Comparison of ENCODE assay signal across 25 cellular contexts in genomic region chr4:94469221-94469784, GRCh38. TPM values are rescaled to one million over a fixed set of nuclear protein-coding genes. Genes with fewer than 3 reads are reported as not detected.
A peak's percentile ranks its signal among the peaks of the same experiment; 100 is the strongest.
DNase-seq lines count a peak whose midpoint lies in the region; ATAC-seq, FAIRE-seq and TF ChIP-seq lines count a peak whose summit lies in the region.
"Had no signal": no experiment of that assay in that cellular context is flagged by ENCODE, and none has a peak within 500 bp of the region (broad histone marks: within the 10 kb centered on the region; RNA-seq: fewer than 3 reads in every experiment).

No MANE protein-coding gene starts in this region.

- TF ChIP-seq POLR2A in H1 (IDR thresholded peaks at IDR 0.05; ENCODE audit: control extremely low read depth in 1 of 2, low read depth in 2 of 2, low read length in 2 of 2), result no peak

- no peak overlapping the region for H3K23ac ChIP-seq in H1 (ENCODE audit: insufficient read length)

- H3K36me3 ChIP-seq in H1 (ENCODE audit: control insufficient read depth in 2 of 4, insufficient read depth in 4 of 4, low read length in 3 of 4) (peaks cover 0 to 3% (median 0%) of the 10 kb centered on the region in 4 experiments; a peak in 1 of 8 replicates), thoracic aorta (no peaks in the 10 kb centered on the region), MM.1S (replicated peaks; ENCODE audit: insufficient read depth, low read length) (no peaks in the 10 kb centered on the region)
- H3K36me3 ChIP-seq: BE2C, gastroesophageal sphincter had no signal

- no peak for DNase-seq in H1 (ENCODE audit: low read depth in 1 of 2, low spot score in 2 of 2)
- DNase-seq in thoracic aorta (ENCODE audit: low spot score), result no peak
- DNase-seq in MM.1S, result no peak
- no peak for DNase-seq in cerebellum (ENCODE audit: low spot score)
- DNase-seq: activated CD4-positive, alpha-beta T cell treated with anti-CD3 and anti-CD28 coated beads, Interleukin-2, amount 10 ng/mL, durations not matched to agents 24 days and 14 days; activated CD8-positive, alpha-beta memory T cell treated with anti-CD3 and anti-CD28 coated beads, Interleukin-2, amount 50 U/mL, for 4 hours; activated naive CD4-positive, alpha-beta T cell; BE2C; dermis blood vessel endothelial cell; erythroblast; H9; NCI-H1105; NCI-H526 treated with DMSO at 0.1 percent for 48 hours; stimulated activated CD4-positive, alpha-beta T cell treated with anti-CD3 and anti-CD28 coated beads, Interleukin-4, amount 100 ng/mL, for 4 hours; stimulated activated CD8-positive, alpha-beta memory T cell treated with anti-CD3 and anti-CD28 coated beads, Interleukin-4, amount 100 ng/mL, for 48 hours; substantia nigra had no signal

- H2BK5ac ChIP-seq in H1 (ENCODE audit: low read depth, low read length), result no peak overlapping the region

- no peak overlapping the region for H4K91ac ChIP-seq in H1 (replicated peaks; ENCODE audit: insufficient read length, low read length)

- H3K27me3 ChIP-seq in H1 (replicated peaks in 1 of 4; ENCODE audit: control insufficient read depth in 3 of 4, extremely low read depth in 1 of 4, insufficient read depth in 3 of 4, low read length in 3 of 4), result no peaks in the 10 kb centered on the region
- no peaks in the 10 kb centered on the region for H3K27me3 ChIP-seq in thoracic aorta (replicated peaks; ENCODE audit: insufficient read depth)
- H3K27me3 ChIP-seq in MM.1S (replicated peaks; ENCODE audit: insufficient read depth, low read length), result no peaks in the 10 kb centered on the region
- H3K27me3 ChIP-seq: BE2C, gastroesophageal sphincter had no signal

- H3K79me2 ChIP-seq in H1 (ENCODE audit: control insufficient read depth in 1 of 2, insufficient read depth in 2 of 2, low read length in 2 of 2), result peaks cover 0 to 54% of the 10 kb centered on the region in 2 experiments; a peak in 3 of 4 replicates
- H3K79me2 ChIP-seq in MM.1S (ENCODE audit: low read length), result no peaks in the 10 kb centered on the region
- H3K79me2 ChIP-seq: parathyroid adenoma had no signal

- no peak overlapping the region for H2AFZ ChIP-seq in H1 (ENCODE audit: low read length)
- H2AFZ ChIP-seq in MM.1S (ENCODE audit: low read length), result no peak overlapping the region
- H2AFZ ChIP-seq: parathyroid adenoma had no signal

- no peaks in the 10 kb centered on the region for H4K20me1 ChIP-seq in H1 (replicated peaks in 1 of 2; ENCODE audit: control insufficient read depth in 1 of 2, insufficient read depth in 2 of 2, low read length in 2 of 2)
- no peaks in the 10 kb centered on the region for H4K20me1 ChIP-seq in MM.1S (ENCODE audit: insufficient read depth, low read length)

- H3K23me2 ChIP-seq in H1 (ENCODE audit: low read depth, low read length), result no peaks in the 10 kb centered on the region

- H4K5ac ChIP-seq in H1 (ENCODE audit: insufficient read length, low read depth, low read length), result no peak overlapping the region

- CTCF ChIA-PET in H1 (lab: Charles Lee; ENCODE audit: partially characterized antibody), result interaction anchor here (0.7 to 1.3 kb wide), 2 partner anchors 18 to 232 kb away, joined by 3 to 4 read pairs; partner anchors contain the start of gene PDLIM5

- no peak overlapping the region for H3K4ac ChIP-seq in H1 (replicated peaks; ENCODE audit: insufficient read length, low read depth, low read length)

- H3K79me1 ChIP-seq in H1 (ENCODE audit: low read depth, low read length), result peaks cover 6% of the 10 kb centered on the region; the same call in 1 of the 2 replicates

- no peak for TF ChIP-seq EP300 in H1 (IDR thresholded peaks at IDR 0.05; ENCODE audit: borderline replicate concordance in 1 of 2, low read depth in 2 of 2, low read length in 2 of 2)

- H2AK5ac ChIP-seq in H1 (ENCODE audit: low read depth, low read length), result no peak overlapping the region

- no peak for TF ChIP-seq RAD21 in H1 (IDR thresholded peaks at IDR 0.05 in 1 of 2, conservative IDR thresholded peaks at IDR 0.05 in 1 of 2; ENCODE audit: low read depth in 2 of 2, low read length in 2 of 2)

- H3K4me2 ChIP-seq in H1 (ENCODE audit: insufficient read depth in 1 of 2, low read depth in 2 of 2, low read length in 2 of 2), result no peak overlapping the region
- H3K4me2 ChIP-seq in MM.1S (ENCODE audit: low read depth, low read length), result no peak overlapping the region

- no peak overlapping the region for H3K14ac ChIP-seq in H1 (ENCODE audit: insufficient read length)

- no peak overlapping the region for H3K56ac ChIP-seq in H1 (replicated peaks; ENCODE audit: insufficient read length, low read depth, low read length)

- no peaks in the 10 kb centered on the region for H3F3A ChIP-seq in MM.1S (ENCODE audit: insufficient read depth, low read length)

- ATAC-seq in GM21447 (IDR thresholded peaks at IDR 0.05; ENCODE audit: unreplicated experiment), result peak; percentile 53
- peak; percentile 62 for ATAC-seq in HG03432 (IDR thresholded peaks at IDR 0.05; ENCODE audit: unreplicated experiment)
- no peak for ATAC-seq in thoracic aorta (ENCODE audit: insufficient number of reproducible peaks, low FRiP score, low read depth)
- no peak for ATAC-seq in GM21825 (IDR thresholded peaks at IDR 0.05; ENCODE audit: unreplicated experiment)
- ATAC-seq: gastroesophageal sphincter, SK-N-SH treated with all-trans-retinoic acid at 6 μM for 48 hours had no signal

- no peaks in the 10 kb centered on the region for H3K9me2 ChIP-seq in MM.1S (replicated peaks; ENCODE audit: insufficient read depth, low read length)

- H2BK20ac ChIP-seq in H1 (ENCODE audit: low read length), result no peak overlapping the region

- H4K8ac ChIP-seq in H1 (ENCODE audit: extremely low read depth, insufficient read depth, low read length), result no peak overlapping the region

- H3K4me3 ChIP-seq in H1 (ENCODE audit: extremely low read depth in 1 of 4, insufficient read depth in 2 of 4, low read depth in 3 of 4, low read length in 4 of 4), result no peak overlapping the region
- peak overlapping the region; percentile 5 for H3K4me3 ChIP-seq in thoracic aorta
- no peak overlapping the region for H3K4me3 ChIP-seq in MM.1S (ENCODE audit: low read length)
- H3K4me3 ChIP-seq: gastroesophageal sphincter, skin epidermis had no signal

- H2BK12ac ChIP-seq in H1 (ENCODE audit: low read depth, low read length), result no peak overlapping the region

- TF ChIP-seq CTCF in H1 (IDR thresholded peaks at IDR 0.05; ENCODE audit: control extremely low read depth in 1 of 3, insufficient read depth in 1 of 3, low read depth in 1 of 3, low read length in 3 of 3) (no peak), thoracic aorta (IDR thresholded peaks at IDR 0.05) (no peak), MM.1S (IDR thresholded peaks at IDR 0.05; ENCODE audit: low read length) (no peak)

- H3K9me3 ChIP-seq in H1 (ENCODE audit: insufficient read depth in 2 of 2, low read depth in 1 of 2, low read length in 1 of 2) (peaks cover 3 to 7% of the 10 kb centered on the region in 2 experiments; a peak in 2 of 4 replicates), thoracic aorta (no peaks in the 10 kb centered on the region), MM.1S (replicated peaks; ENCODE audit: insufficient read depth, low read length) (no peaks in the 10 kb centered on the region)
- H3K9me3 ChIP-seq: gastroesophageal sphincter had no signal

- no peak overlapping the region for H3K18ac ChIP-seq in H1 (ENCODE audit: extremely low read depth, low read length)

- H3K9ac ChIP-seq in H1 (replicated peaks in 1 of 4; ENCODE audit: extremely low read depth in 1 of 4, low read depth in 3 of 4, low read length in 3 of 4) (no peak overlapping the region), MM.1S (ENCODE audit: low read length) (no peak overlapping the region)
- H3K9ac ChIP-seq: parathyroid adenoma had no signal

- H3K27ac ChIP-seq in H1 (ENCODE audit: low read depth, low read length) (no peak overlapping the region), thoracic aorta (peak overlapping the region in 1 of 2 donors; percentile 50), MM.1S (ENCODE audit: low read length) (no peak overlapping the region)
- H3K27ac ChIP-seq: gastroesophageal sphincter, parathyroid adenoma had no signal

- 89% methylated on average over 1 of the region's 1 CpG; no CpG with 5 or more reads in 1 of the 2 experiments for WGBS in H1 (ENCODE audit: extremely low coverage in 1 of 2, insufficient coverage in 1 of 2, insufficient read length in 1 of 2, insufficient replicate concordance in 2 of 2, low coverage in 1 of 2, low lambda C conversion rate in 2 of 2, missing lambda C conversion rate in 1 of 2), 2 experiments

- H3K4me1 ChIP-seq in H1 (replicated peaks in 1 of 4; ENCODE audit: control insufficient read depth in 3 of 4, insufficient read depth in 4 of 4, low read length in 3 of 4) (no peaks in the 10 kb centered on the region), thoracic aorta (ENCODE audit: control insufficient read depth in 1 of 2, low read depth in 2 of 2) (peaks cover 42 to 89% of the 10 kb centered on the region in 2 donors), MM.1S (ENCODE audit: low read length) (no peaks in the 10 kb centered on the region)
- H3K4me1 ChIP-seq: parathyroid adenoma had no signal

- peak; percentile 19 for FAIRE-seq in H1 (lab: Jason Lieb, UNC)
- FAIRE-seq: D721Med, TTC549 had no signal

- no peak overlapping the region for H2BK120ac ChIP-seq in H1 (replicated peaks; ENCODE audit: low read depth, low read length)

- H2BK15ac ChIP-seq in H1 (ENCODE audit: low read length), result no peak overlapping the region

- POLR2A ChIA-PET in H1 (lab: Charles Lee; ENCODE audit: partially characterized antibody), result interaction anchor here (0.7 to 0.8 kb wide), 2 partner anchors 14 to 80 kb away, joined by 3 read pairs; no protein-coding TSS in a partner anchor

TF ChIP-seq in H1, 55 proteins besides CTCF, POLR2A, EP300 and RAD21 (continues in another document):
- TF ChIP-seq SIRT6 (IDR thresholded peaks at IDR 0.05; ENCODE audit: low read length), result no peak
- no peak for TF ChIP-seq MAX (IDR thresholded peaks at IDR 0.05)
- no peak for TF ChIP-seq BACH1 (IDR thresholded peaks at IDR 0.05; ENCODE audit: low read length)
- no peak for TF ChIP-seq TCF12 (IDR thresholded peaks at IDR 0.05; ENCODE audit: low read depth, low read length)
- TF ChIP-seq SIX5 (IDR thresholded peaks at IDR 0.05; ENCODE audit: low read depth, low read length), result no peak
- TF ChIP-seq NRF1 (IDR thresholded peaks at IDR 0.05; ENCODE audit: low read depth, low read length), result no peak

RNA-seq across cellular contexts. Expression of gene PDLIM5, which starts 17.6 kb away (rescaled TPM):
- total RNA-seq in H1 (2021; fragmentation: NEBNext Ultra II Directional; extraction: Animal tissue kit (Norgen Biotek cat#: 25700)), result 58.9 and 62.1 TPM in 2 replicates
- polyA plus RNA-seq in H1 (2011; rRNA removed), result 28.6 and 37.3 TPM in 2 replicates
- polyA plus RNA-seq in H1 (2011; cell fraction: cytosol; rRNA removed), result 35.2 TPM
- 40.5 TPM for polyA plus RNA-seq in H1 (2011; cell fraction: nucleus; rRNA removed)
- 29.1 to 37.0 TPM (median 31.3 TPM) in 4 replicates for polyA plus RNA-seq in H1 (2012, experiment 1 of 2)
- 6.7 TPM for polyA plus RNA-seq in H1 (2012, experiment 2 of 2)
- polyA plus RNA-seq in H1 (2013, experiment 1 of 2), result 27.9 TPM
- 27.3 TPM for polyA plus RNA-seq in H1 (2013, experiment 2 of 2)
- polyA minus RNA-seq in H1 (2011; rRNA and poly(A)+ RNA removed), result 178 and 216 TPM in 2 replicates
- polyA minus RNA-seq in H1 (2011; cell fraction: cytosol; rRNA and poly(A)+ RNA removed), result 35.4 TPM
- polyA minus RNA-seq in H1 (2011; cell fraction: nucleus; rRNA and poly(A)+ RNA removed), result 155 TPM
- 100 to 1,000 TPM; 275 to 328 TPM for total RNA-seq in thoracic aorta
- total RNA-seq in cerebellum, result 86.9 TPM

Comparison
In these comparisons a context has a peak if more than half of its experiments do, and no peak if none do; other contexts are left out.
1. ATAC-seq: peak in GM21447 (single experiment) and HG03432 (single experiment); none in thoracic aorta (single experiment) and GM21825 (single experiment).